8 cellular contexts compared by ENCODE assay signal in the genomic region with DNA sequence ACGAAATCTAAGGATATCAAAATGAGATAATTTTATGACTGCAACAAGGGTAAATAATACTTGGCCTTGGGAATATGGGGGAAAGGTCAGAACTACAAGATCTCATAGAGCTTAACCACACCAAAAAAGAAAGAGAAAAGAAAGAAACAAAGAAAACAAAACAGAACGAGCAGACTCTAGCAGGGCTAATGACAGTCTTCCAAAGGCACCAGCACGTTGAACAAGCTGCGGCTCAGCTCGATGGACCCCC. TPM values are rescaled to one million over a fixed set of nuclear protein-coding genes. Genes with fewer than 3 reads are reported as not detected.
DNase-seq lines count a peak whose midpoint lies in the region; ATAC-seq, FAIRE-seq and TF ChIP-seq lines count a peak whose summit lies in the region.

No MANE protein-coding gene starts in this region.

- WGBS in esophagus, 2 donors = 0 to 1% methylated on average over 5 of the region's 5 CpGs

- TF ChIP-seq CTCF in PC-3 (conservative IDR thresholded peaks at IDR 0.05; ENCODE audit: low read depth, low read length) (no peak), parathyroid adenoma (IDR thresholded peaks at IDR 0.05) (no peak)

- ATAC-seq in PC-3 (no peak; the same call in 1 of the 2 replicates), GM21825 (IDR thresholded peaks at IDR 0.05; ENCODE audit: unreplicated experiment) (no peak), GM19463 (IDR thresholded peaks at IDR 0.05; ENCODE audit: unreplicated experiment) (no peak), sciatic nerve (no peak)

- H3K27ac ChIP-seq in PC-3 (ENCODE audit: low read length) (peak overlapping the region; percentile 56), esophagus (ENCODE audit: low read depth in 2 of 2, low read length in 1 of 2) (peak overlapping the region; percentile 97 to 99), parathyroid adenoma (peak overlapping the region; percentile 86)

- H3K36me3 ChIP-seq in PC-3 (ENCODE audit: low read depth, low read length) (no peaks in the 10 kb centered on the region), esophagus (ENCODE audit: control insufficient read depth in 2 of 2, insufficient read depth in 2 of 2, low read length in 1 of 2) (no peaks in the 10 kb centered on the region), parathyroid adenoma (ENCODE audit: control insufficient read depth, insufficient read depth, low read length) (no peaks in the 10 kb centered on the region)

- no peaks in the 10 kb centered on the region for H4K20me1 ChIP-seq in PC-3 (ENCODE audit: low read length)

- peaks cover 49% of the 10 kb centered on the region for H3K79me2 ChIP-seq in PC-3 (ENCODE audit: low read length)
- H3K79me2 ChIP-seq in parathyroid adenoma = peaks cover 8% of the 10 kb centered on the region

- H3K27me3 ChIP-seq in PC-3 (ENCODE audit: low read length) (no peaks in the 10 kb centered on the region), esophagus (ENCODE audit: control insufficient read depth in 1 of 2, insufficient read depth in 2 of 2, low read length in 2 of 2) (no peaks in the 10 kb centered on the region), parathyroid adenoma (ENCODE audit: control insufficient read depth, insufficient read depth, low read length) (no peaks in the 10 kb centered on the region)

- POLR2A ChIA-PET in PC-3 (lab: Charles Lee; ENCODE audit: unreplicated experiment) = no interaction called here

- H3K9me3 ChIP-seq in PC-3 (ENCODE audit: low read length) (no peaks in the 10 kb centered on the region), esophagus (ENCODE audit: control insufficient read depth in 2 of 2, insufficient read depth in 1 of 2, low read depth in 1 of 2, low read length in 1 of 2) (no peaks in the 10 kb centered on the region), parathyroid adenoma (ENCODE audit: control insufficient read depth, low read length) (no peaks in the 10 kb centered on the region)

- H3K4me2 ChIP-seq in PC-3 (ENCODE audit: low read length) (peak overlapping the region; percentile 99), parathyroid adenoma (ENCODE audit: low read length) (peak overlapping the region; percentile 97)

- H2AFZ ChIP-seq in PC-3 (ENCODE audit: low read length) (peak overlapping the region; percentile 92), parathyroid adenoma (peak overlapping the region; percentile 89)

- intact Hi-C loops in PC-3 (cut with micrococcal nuclease) (loop anchor here (2.0 to 5.0 kb wide), 2 partner anchors 61 to 78 kb away; partner anchors contain the start of genes CDC37L1 and PLPP6), sciatic nerve (cut with DNase I) (no loop called here)

- no TSS peak for BruUV-seq in PC-3 (replicated peaks; lab: Mats Ljungman, UMichigan)

- peaks cover 15% of the 10 kb centered on the region; the same call in 1 of the 2 replicates for H3K4me1 ChIP-seq in PC-3 (ENCODE audit: insufficient read depth, low read length)
- H3K4me1 ChIP-seq in esophagus (ENCODE audit: control insufficient read depth in 2 of 2, insufficient read depth in 2 of 2, low read length in 1 of 2) = peaks cover 0 to 7% of the 10 kb centered on the region in 2 donors
- H3K4me1 ChIP-seq in parathyroid adenoma = no peaks in the 10 kb centered on the region

- no peaks in the 10 kb centered on the region for H3F3A ChIP-seq in PC-3 (ENCODE audit: low read length, unreplicated experiment)

- H3K4me3 ChIP-seq in PC-3 (ENCODE audit: low read length) (peak overlapping the region; percentile 96), esophagus (ENCODE audit: low read depth in 1 of 2, low read length in 2 of 2) (peak overlapping the region; percentile 92 to 93), parathyroid adenoma (ENCODE audit: low read depth, low read length) (peak overlapping the region; percentile 90)

- peak; percentile 69 for FAIRE-seq in GM19239 (lab: Jason Lieb, UNC)

- DNase-seq in GM19239 (ENCODE audit: insufficient read length, low spot score) (no peak), PC-3 (peak; percentile 27), sciatic nerve (ENCODE audit: low spot score) (no peak), SIG-M5 treated with dmso at 0.1 percent for 504 hours (lab: John Stamatoyannopoulos, UW; ENCODE audit: unreplicated experiment) (no peak)

- H3K9me2 ChIP-seq in PC-3 (replicated peaks; ENCODE audit: low read length) = no peaks in the 10 kb centered on the region

- H3K9ac ChIP-seq in PC-3 (ENCODE audit: low read length) (peak overlapping the region; percentile 86), parathyroid adenoma (no peak overlapping the region)

- CTCF ChIA-PET in PC-3 (lab: Charles Lee) = no interaction called here

RNA-seq across cellular contexts. Expression of gene AK3, which starts 0.7 kb away (rescaled TPM):
- total RNA-seq in PC-3 (2014; rRNA removed) (42.2 and 79.2 TPM in 2 replicates), sciatic nerve (56.4 TPM)
- 10 to 100 TPM; 36.0 to 39.0 TPM for polyA plus RNA-seq in esophagus

RNA-seq across cellular contexts. Expression of gene RCL1, which starts 52.4 kb away (rescaled TPM):
- total RNA-seq in PC-3 (2014; rRNA removed) (52.2 and 61.5 TPM in 2 replicates), sciatic nerve (24.6 TPM)
- 10 to 100 TPM in 1 of 2 donors, 1 to 10 TPM in 1; 8.5 to 10.8 TPM for polyA plus RNA-seq in esophagus
